23 cellular contexts compared by ENCODE assay signal in the genomic region with DNA sequence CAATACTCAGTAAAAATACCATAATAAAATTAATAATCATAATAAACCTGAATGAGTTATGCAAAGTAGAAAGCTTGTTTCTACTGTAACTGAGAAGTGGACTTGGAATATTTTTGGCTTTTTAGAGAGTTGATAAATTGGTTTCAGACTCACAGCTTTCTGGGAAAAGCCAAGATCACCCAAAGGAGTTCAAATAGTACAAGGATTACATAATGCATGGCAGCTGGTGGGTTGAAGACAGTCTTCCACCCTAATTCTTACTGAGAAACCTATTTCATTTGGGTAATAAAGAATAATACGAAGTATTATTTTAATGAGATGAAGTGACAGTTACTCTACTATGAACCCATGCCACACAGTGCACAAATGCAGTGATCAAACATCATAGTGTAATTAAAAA.
"Had no signal": no experiment of that assay in that cellular context is flagged by ENCODE, and none has a peak within 500 bp of the region (broad histone marks: within the 10 kb centered on the region; RNA-seq: fewer than 3 reads in every experiment).

No MANE protein-coding gene starts in this region.

- H3K9me3 ChIP-seq: neutrophil, pancreas, right lobe of liver, testis had no signal

- H3K27me3 ChIP-seq: dorsolateral prefrontal cortex, foreskin keratinocyte, gastroesophageal sphincter, heart left ventricle, neutrophil, pancreas, right lobe of liver, spleen, testis, tibial artery had no signal

- H3K4me3 ChIP-seq: dorsolateral prefrontal cortex, gastroesophageal sphincter, heart left ventricle, lung, pancreas, right lobe of liver, spleen, testis, tibial artery had no signal

- DNase-seq: dorsolateral prefrontal cortex; effector CD4-positive, alpha-beta T cell; foreskin keratinocyte; heart left ventricle; hippocampal formation; left colon; naive B cell; pancreas; retina; right lobe of liver; spleen; stimulated activated CD4-positive, alpha-beta T cell treated with anti-CD3 and anti-CD28 coated beads, Interleukin-4, amount 100 ng/mL, for 4 hours; stimulated activated naive CD8-positive, alpha-beta T cell treated with anti-CD3 and anti-CD28 coated beads, Interleukin-15, Interleukin-2, amounts not matched to agents 100 U/mL and 50 U/mL, for 24 hours; substantia nigra; testis; tibial artery had no signal

- H3K36me3 ChIP-seq: gastroesophageal sphincter, heart left ventricle, neutrophil, pancreas, right lobe of liver, spleen, tibial artery had no signal

- FAIRE-seq: colon, islet of Langerhans, pancreas had no signal

- H3K27ac ChIP-seq: dorsolateral prefrontal cortex, foreskin keratinocyte, gastroesophageal sphincter, neutrophil, pancreas, right lobe of liver, spleen, testis, tibial artery had no signal

- H3K4me1 ChIP-seq: gastroesophageal sphincter, pancreas, right lobe of liver, testis had no signal

- ATAC-seq: foreskin keratinocyte; gastroesophageal sphincter; left colon; natural killer cell treated with Interleukin-12 subunit alpha and Interleukin-12 subunit beta and Interleukin-15 and Interleukin-18, amount 100 ng/mL, for 72 hours; pancreas; right lobe of liver; stimulated activated memory B cell treated with anti-CD40 and anti-IgM and Interleukin-4, amounts not matched to agents 10 μg/mL and 1 μg/mL and 100 μg/mL, for 72 hours; stimulated activated naive CD8-positive, alpha-beta T cell treated with anti-CD3 and anti-CD28 coated beads, Interleukin-15, Interleukin-2, amounts not matched to agents 100 U/mL and 50 U/mL, for 24 hours had no signal
